12 cellular contexts compared by ENCODE assay signal in the genomic region with DNA sequence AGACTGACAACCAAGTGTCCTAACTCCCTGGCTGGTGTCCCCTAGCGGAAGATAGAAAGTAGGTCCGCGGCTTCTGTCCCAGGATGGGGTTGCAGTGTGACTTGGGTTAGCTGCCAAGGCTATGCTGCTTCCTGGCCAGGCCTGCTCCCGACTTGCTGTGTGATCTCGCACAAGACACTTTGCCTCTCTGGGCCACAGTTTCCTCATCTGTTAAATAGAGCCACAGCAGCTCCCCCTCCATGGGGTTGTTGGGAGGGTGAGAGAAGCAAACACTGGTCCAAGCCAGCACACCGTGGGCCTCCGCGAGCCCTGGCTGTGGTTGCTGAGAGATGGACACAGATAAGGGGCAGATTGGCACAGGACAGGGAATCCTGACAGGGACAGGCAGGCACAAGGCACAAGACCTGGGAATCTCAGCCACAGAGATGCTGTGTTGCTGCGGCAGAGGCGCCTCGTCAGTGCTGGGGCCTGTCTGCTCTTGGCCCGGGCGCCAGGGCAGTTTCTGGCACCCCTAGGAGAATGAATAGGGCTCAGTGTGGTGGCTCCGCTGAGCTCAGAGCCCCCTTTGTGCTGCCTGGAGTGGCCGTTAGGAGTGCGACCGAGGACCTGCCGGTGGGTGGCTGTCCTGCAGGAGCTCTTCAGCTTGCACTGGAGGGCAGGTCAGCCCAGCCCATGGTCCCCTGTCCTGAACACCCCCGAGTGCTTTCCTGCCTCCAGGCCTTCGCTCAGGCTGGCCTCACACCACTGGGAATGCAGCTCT. TPM values are rescaled to one million over a fixed set of nuclear protein-coding genes. Genes with fewer than 3 reads are reported as not detected.
DNase-seq lines count a peak whose midpoint lies in the region; ATAC-seq and TF ChIP-seq lines count a peak whose summit lies in the region.
"Had no signal": no experiment of that assay in that cellular context is flagged by ENCODE, and none has a peak within 500 bp of the region (broad histone marks: within the 10 kb centered on the region; RNA-seq: fewer than 3 reads in every experiment).

No MANE protein-coding gene starts in this region.

- H3K4me3 Mint-ChIP-seq in activated CD4-positive, alpha-beta T cell treated with anti-CD3 and anti-CD28 coated beads for 36 hours = no peak overlapping the region
- no peak overlapping the region for H3K4me3 Mint-ChIP-seq in mesothelial cell of epicardium
- H3K4me3 Mint-ChIP-seq: nephron had no signal

- intact Hi-C loops in activated CD4-positive, alpha-beta T cell treated with anti-CD3 and anti-CD28 coated beads for 36 hours (cut with DNase I, micrococcal nuclease) = loop anchor here in 1 of 2 experiments (10.0 kb wide), 1 partner anchor 284 kb away; the partner anchor contains the start of genes NAIF1 and SLC25A25
- intact Hi-C loops in colonic mucosa (cut with DNase I) = no loop called here

- H2AFZ ChIP-seq in OCI-LY3 (ENCODE audit: low read depth, low read length) = no peak overlapping the region

- peak overlapping the region; percentile 98 for H3K4me2 ChIP-seq in OCI-LY3 (ENCODE audit: low read length)

- H3K4me3 ChIP-seq in OCI-LY3 (ENCODE audit: low read length) (no peak overlapping the region), colonic mucosa (no peak overlapping the region)

- no peak for TF ChIP-seq CTCF in OCI-LY3 (IDR thresholded peaks at IDR 0.05; ENCODE audit: low read depth, low read length)
- no peak for TF ChIP-seq CTCF in colonic mucosa (IDR thresholded peaks at IDR 0.05)
- no peak for TF ChIP-seq CTCF in mesothelial cell of epicardium (IDR thresholded peaks at IDR 0.05; ENCODE audit: unreplicated experiment)

- no peak for ATAC-seq in activated CD4-positive, alpha-beta T cell treated with anti-CD3 and anti-CD28 coated beads for 36 hours
- ATAC-seq in GM21528 (IDR thresholded peaks at IDR 0.05; ENCODE audit: low FRiP score, unreplicated experiment) = no peak

- peaks cover under 1% of the 10 kb centered on the region; the same call in 1 of the 2 replicates for H4K20me1 ChIP-seq in OCI-LY3 (ENCODE audit: insufficient read depth, low read length)

- CTCF ChIA-PET in activated CD4-positive, alpha-beta T cell treated with anti-CD3 and anti-CD28 coated beads for 36 hours (lab: Charles Lee) = interaction anchor here (0.7 to 2.6 kb wide), 4 partner anchors 9 to 46 kb away, joined by 3 to 13 read pairs (median 4); partner anchors contain the start of gene TOR2A

- H3K27ac Mint-ChIP-seq in activated CD4-positive, alpha-beta T cell treated with anti-CD3 and anti-CD28 coated beads for 36 hours = peak overlapping the region; percentile 99
- H3K27ac Mint-ChIP-seq in mesothelial cell of epicardium = no peak overlapping the region

- H3K36me3 ChIP-seq in OCI-LY3 (replicated peaks; ENCODE audit: low read depth, low read length) = peaks cover 6% of the 10 kb centered on the region
- H3K36me3 ChIP-seq in colonic mucosa = no peaks in the 10 kb centered on the region

- no peaks in the 10 kb centered on the region for H3K9me3 Mint-ChIP-seq in activated CD4-positive, alpha-beta T cell treated with anti-CD3 and anti-CD28 coated beads for 36 hours (ENCODE audit: low read depth)
- no peaks in the 10 kb centered on the region for H3K9me3 Mint-ChIP-seq in mesothelial cell of epicardium
- H3K9me3 Mint-ChIP-seq: nephron had no signal

- H3K9me3 ChIP-seq in OCI-LY3 (ENCODE audit: insufficient read depth, low read length) (no peaks in the 10 kb centered on the region), colonic mucosa (no peaks in the 10 kb centered on the region)

- H3K27me3 Mint-ChIP-seq in activated CD4-positive, alpha-beta T cell treated with anti-CD3 and anti-CD28 coated beads for 36 hours = no peaks in the 10 kb centered on the region
- no peaks in the 10 kb centered on the region for H3K27me3 Mint-ChIP-seq in mesothelial cell of epicardium (ENCODE audit: low read depth)

- H3K79me2 ChIP-seq in OCI-LY3 (ENCODE audit: low read length) = peaks cover 27% of the 10 kb centered on the region

- H3K27me3 ChIP-seq in OCI-LY3 (ENCODE audit: low read depth, low read length) (no peaks in the 10 kb centered on the region), colonic mucosa (no peaks in the 10 kb centered on the region)

- H3K4me1 Mint-ChIP-seq in activated CD4-positive, alpha-beta T cell treated with anti-CD3 and anti-CD28 coated beads for 36 hours = peaks cover 65% of the 10 kb centered on the region
- peaks cover 2% of the 10 kb centered on the region for H3K4me1 Mint-ChIP-seq in mesothelial cell of epicardium

- POLR2A ChIA-PET in activated CD4-positive, alpha-beta T cell treated with anti-CD3 and anti-CD28 coated beads for 36 hours (lab: Charles Lee) = interaction anchor here (0.5 kb wide), 1 partner anchor 178 kb away, joined by 4 read pairs; no protein-coding TSS in a partner anchor

- H3K9ac ChIP-seq in OCI-LY3 (ENCODE audit: low read length) (peak overlapping the region; percentile 92; the same call in 1 of the 2 replicates), colonic mucosa (ENCODE audit: low read depth in 2 of 2, low read length in 2 of 2) (peak overlapping the region; percentile 24 to 55)

- H3K27ac ChIP-seq in OCI-LY3 (ENCODE audit: low read length) = peak overlapping the region; percentile 98
- H3K27ac ChIP-seq in colonic mucosa = no peak overlapping the region

- peaks cover 15% of the 10 kb centered on the region for H3K36me3 Mint-ChIP-seq in activated CD4-positive, alpha-beta T cell treated with anti-CD3 and anti-CD28 coated beads for 36 hours (ENCODE audit: low read depth)
- no peaks in the 10 kb centered on the region for H3K36me3 Mint-ChIP-seq in mesothelial cell of epicardium

- no peak for DNase-seq in activated CD4-positive, alpha-beta T cell treated with anti-CD3 and anti-CD28 coated beads for 36 hours
- no peak for DNase-seq in activated CD4-positive, alpha-beta T cell treated with anti-CD3 and anti-CD28 coated beads for 1 hour
- DNase-seq in colonic mucosa = no peak
- peak; percentile 82 for DNase-seq in pons (ENCODE audit: low spot score)
- no peak for DNase-seq in mesothelial cell of epicardium (ENCODE audit: low spot score in 2 of 2, unreplicated experiment in 2 of 2)
- DNase-seq in NCI-H69 (lab: John Stamatoyannopoulos, UW) = no peak
- DNase-seq: amniotic stem cell, NCI-H774 had no signal

- peaks cover 46% of the 10 kb centered on the region for H3K4me1 ChIP-seq in OCI-LY3 (ENCODE audit: low read length)
- no peaks in the 10 kb centered on the region for H3K4me1 ChIP-seq in colonic mucosa

RNA-seq across cellular contexts. Expression of gene SH2D3C, which starts 1.8 kb away (rescaled TPM):
- total RNA-seq in activated CD4-positive, alpha-beta T cell treated with anti-CD3 and anti-CD28 coated beads for 36 hours = 10 to 100 TPM; 30.3 to 35.2 TPM
- total RNA-seq in colonic mucosa (1 to 10 TPM; 3.5 TPM), mesothelial cell of epicardium (3.4 to 3.9 TPM (median 3.7 TPM) in 3 replicates)
- total RNA-seq: A673 had no signal

RNA-seq across cellular contexts. Expression of gene CDK9, which starts 5.5 kb away (rescaled TPM):
- 10 to 100 TPM; 63.8 to 80.4 TPM for total RNA-seq in activated CD4-positive, alpha-beta T cell treated with anti-CD3 and anti-CD28 coated beads for 36 hours
- total RNA-seq in colonic mucosa (10 to 100 TPM; 64.0 to 77.7 TPM), mesothelial cell of epicardium (110 to 120 TPM (median 112 TPM) in 3 replicates)

RNA-seq across cellular contexts. Expression of gene FPGS, which starts 22.4 kb away (rescaled TPM):
- 10 to 100 TPM; 71.9 to 80.4 TPM for total RNA-seq in activated CD4-positive, alpha-beta T cell treated with anti-CD3 and anti-CD28 coated beads for 36 hours
- total RNA-seq in colonic mucosa = 10 to 100 TPM; 31.6 to 55.1 TPM
- total RNA-seq in mesothelial cell of epicardium = 58.1 to 61.4 TPM (median 58.2 TPM) in 3 replicates

RNA-seq across cellular contexts. Expression of gene TOR2A, which starts 45.2 kb away (rescaled TPM):
- total RNA-seq in activated CD4-positive, alpha-beta T cell treated with anti-CD3 and anti-CD28 coated beads for 36 hours = 10 to 100 TPM; 11.3 to 14.0 TPM
- total RNA-seq in colonic mucosa (10 to 100 TPM; 25.8 to 29.8 TPM), mesothelial cell of epicardium (14.0 to 17.3 TPM (median 15.9 TPM) in 3 replicates)
